Comparison of ENCODE assay signal across 29 cellular contexts in the genomic region with DNA sequence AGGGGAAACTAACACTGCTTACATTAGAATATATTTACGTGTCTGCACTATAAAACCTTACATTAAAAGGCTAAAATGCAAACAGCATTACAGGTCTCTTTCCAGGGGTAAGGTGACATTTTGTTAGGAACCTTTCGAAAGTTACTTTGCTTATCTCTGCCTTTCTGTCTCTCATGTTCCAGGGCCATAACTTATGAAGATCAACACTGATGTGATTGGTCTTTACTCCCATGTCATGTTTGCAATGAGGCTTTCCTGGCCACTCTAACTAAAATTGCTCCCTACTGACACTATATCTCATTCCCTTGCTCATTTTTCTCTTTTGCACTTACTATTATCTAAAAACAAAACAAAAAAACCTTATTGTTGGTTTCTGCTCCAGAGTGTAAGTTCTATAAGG.
"Had no signal": no experiment of that assay in that cellular context is flagged by ENCODE, and none has a peak within 500 bp of the region (broad histone marks: within the 10 kb centered on the region; RNA-seq: fewer than 3 reads in every experiment).

No MANE protein-coding gene starts in this region.

- H3K9me3 ChIP-seq: stomach, suprapubic skin, testis, thoracic aorta, thyroid gland, tibial artery, tibial nerve, transverse colon, upper lobe of left lung, upper lobe of right lung, uterus, vagina had no signal

- ATAC-seq: stimulated activated effector memory CD8-positive, alpha-beta T cell treated with anti-CD3 and anti-CD28 coated beads, Interleukin-12 subunit alpha, Interleukin-12 subunit beta, amount 100 ng/mL, for 72 hours; stimulated activated memory B cell treated with anti-CD40 and anti-IgM and Interleukin-4, amounts not matched to agents 10 μg/mL and 1 μg/mL and 100 μg/mL, for 72 hours; stimulated activated naive B cell treated with anti-CD40 and anti-IgM and Interleukin-4, amounts not matched to agents 10 μg/mL and 1 μg/mL and 100 μg/mL, for 72 hours; stimulated activated naive CD8-positive, alpha-beta T cell treated with anti-CD3 and anti-CD28 coated beads, Interleukin-15, amount 100 ng/mL, for 72 hours; stimulated activated naive CD8-positive, alpha-beta T cell treated with anti-CD3 and anti-CD28 coated beads, Interleukin-15, Interleukin-2, amounts not matched to agents 100 U/mL and 50 U/mL, for 24 hours; upper lobe of right lung had no signal

- DNase-seq: stimulated activated CD4-positive, alpha-beta T cell treated with anti-CD3 and anti-CD28 coated beads, Interleukin-2, amount 100 ng/mL, for 48 hours; stimulated activated CD4-positive, alpha-beta T cell treated with anti-CD3 and anti-CD28 coated beads, Interleukin-4, amount 100 ng/mL, for 1 hour; stimulated activated CD4-positive, alpha-beta T cell treated with anti-CD3 and anti-CD28 coated beads, Interleukin-4, amount 100 ng/mL, for 24 hours; stimulated activated CD4-positive, alpha-beta T cell treated with anti-CD3 and anti-CD28 coated beads, Interleukin-4, amount 100 ng/mL, for 4 hours; stimulated activated CD8-positive, alpha-beta memory T cell treated with anti-CD3 and anti-CD28 coated beads, Interleukin-4, amount 100 ng/mL, for 48 hours; stimulated activated naive B cell treated with anti-CD40 and anti-IgM and Interleukin-4, amounts not matched to agents 10 μg/mL and 1 μg/mL and 100 μg/mL, for 72 hours; stimulated activated naive CD4-positive, alpha-beta T cell; stimulated activated naive CD4-positive, alpha-beta T cell treated with Interleukin-2 at 50 U/mL for 16 hours; stimulated activated naive CD8-positive, alpha-beta T cell treated with anti-CD3 and anti-CD28 coated beads, Interleukin-15, amount 100 ng/mL, for 72 hours; stimulated activated naive CD8-positive, alpha-beta T cell treated with anti-CD3 and anti-CD28 coated beads, Interleukin-15, Interleukin-2, amounts not matched to agents 100 U/mL and 50 U/mL, for 24 hours; stomach; substantia nigra; testis; thyroid gland; tibial artery; transverse colon; trophoblast cell; upper lobe of left lung; upper lobe of right lung; uterus had no signal

- H3K36me3 Mint-ChIP-seq: stimulated activated effector memory CD8-positive, alpha-beta T cell treated with anti-CD3 and anti-CD28 coated beads, Interleukin-12 subunit alpha, Interleukin-12 subunit beta, amount 100 ng/mL, for 72 hours; stimulated activated memory B cell treated with anti-CD40 and anti-IgM and Interleukin-4, amounts not matched to agents 10 μg/mL and 1 μg/mL and 100 μg/mL, for 72 hours; stimulated activated naive B cell treated with anti-CD40 and anti-IgM and Interleukin-4, amounts not matched to agents 10 μg/mL and 1 μg/mL and 100 μg/mL, for 72 hours; type B pancreatic cell had no signal

- H3K27ac Mint-ChIP-seq: stimulated activated effector memory CD8-positive, alpha-beta T cell treated with anti-CD3 and anti-CD28 coated beads, Interleukin-12 subunit alpha, Interleukin-12 subunit beta, amount 100 ng/mL, for 72 hours; stimulated activated memory B cell treated with anti-CD40 and anti-IgM and Interleukin-4, amounts not matched to agents 10 μg/mL and 1 μg/mL and 100 μg/mL, for 72 hours; stimulated activated naive B cell treated with anti-CD40 and anti-IgM and Interleukin-4, amounts not matched to agents 10 μg/mL and 1 μg/mL and 100 μg/mL, for 72 hours; stimulated activated naive CD8-positive, alpha-beta T cell treated with anti-CD3 and anti-CD28 coated beads, Interleukin-15, amount 100 ng/mL, for 72 hours; stimulated activated naive CD8-positive, alpha-beta T cell treated with anti-CD3 and anti-CD28 coated beads, Interleukin-15, Interleukin-2, amounts not matched to agents 100 ng/mL and 50 ng/mL, for 24 hours; type B pancreatic cell had no signal

- H3K4me1 Mint-ChIP-seq: stimulated activated effector memory CD8-positive, alpha-beta T cell treated with anti-CD3 and anti-CD28 coated beads, Interleukin-12 subunit alpha, Interleukin-12 subunit beta, amount 100 ng/mL, for 72 hours; stimulated activated memory B cell treated with anti-CD40 and anti-IgM and Interleukin-4, amounts not matched to agents 10 μg/mL and 1 μg/mL and 100 μg/mL, for 72 hours; stimulated activated naive B cell treated with anti-CD40 and anti-IgM and Interleukin-4, amounts not matched to agents 10 μg/mL and 1 μg/mL and 100 μg/mL, for 72 hours; stimulated activated naive CD8-positive, alpha-beta T cell treated with anti-CD3 and anti-CD28 coated beads, Interleukin-15, amount 100 ng/mL, for 72 hours had no signal

- H3K27me3 Mint-ChIP-seq: stimulated activated memory B cell treated with anti-CD40 and anti-IgM and Interleukin-4, amounts not matched to agents 10 μg/mL and 1 μg/mL and 100 μg/mL, for 72 hours; stimulated activated naive B cell treated with anti-CD40 and anti-IgM and Interleukin-4, amounts not matched to agents 10 μg/mL and 1 μg/mL and 100 μg/mL, for 72 hours; stimulated activated naive CD8-positive, alpha-beta T cell treated with anti-CD3 and anti-CD28 coated beads, Interleukin-15, amount 100 ng/mL, for 72 hours; stimulated activated naive CD8-positive, alpha-beta T cell treated with anti-CD3 and anti-CD28 coated beads, Interleukin-15, Interleukin-2, amounts not matched to agents 100 ng/mL and 50 ng/mL, for 24 hours; type B pancreatic cell had no signal

- H3K9me3 Mint-ChIP-seq: stimulated activated effector memory CD8-positive, alpha-beta T cell treated with anti-CD3 and anti-CD28 coated beads, Interleukin-12 subunit alpha, Interleukin-12 subunit beta, amount 100 ng/mL, for 72 hours; stimulated activated memory B cell treated with anti-CD40 and anti-IgM and Interleukin-4, amounts not matched to agents 10 μg/mL and 1 μg/mL and 100 μg/mL, for 72 hours; stimulated activated naive B cell treated with anti-CD40 and anti-IgM and Interleukin-4, amounts not matched to agents 10 μg/mL and 1 μg/mL and 100 μg/mL, for 72 hours; stimulated activated naive CD8-positive, alpha-beta T cell treated with anti-CD3 and anti-CD28 coated beads, Interleukin-15, amount 100 ng/mL, for 72 hours; stimulated activated naive CD8-positive, alpha-beta T cell treated with anti-CD3 and anti-CD28 coated beads, Interleukin-15, Interleukin-2, amounts not matched to agents 100 ng/mL and 50 ng/mL, for 24 hours; type B pancreatic cell had no signal

- H3K36me3 ChIP-seq: stomach, suprapubic skin, thoracic aorta, thyroid gland, tibial artery, tibial nerve, transverse colon, upper lobe of left lung, upper lobe of right lung, uterus, vagina had no signal

- H3K4me1 ChIP-seq: stomach, suprapubic skin, thyroid gland, tibial artery, tibial nerve, transverse colon, upper lobe of left lung, upper lobe of right lung, uterus, vagina had no signal

- H3K27me3 ChIP-seq: stomach, suprapubic skin, testis, thyroid gland, tibial nerve, transverse colon, upper lobe of left lung, upper lobe of right lung, uterus, vagina had no signal

- H3K27ac ChIP-seq: stomach, suprapubic skin, testis, thoracic aorta, thyroid gland, tibial artery, tibial nerve, transverse colon, upper lobe of left lung, upper lobe of right lung, uterus, vagina had no signal

- H3K4me3 Mint-ChIP-seq: stimulated activated effector memory CD8-positive, alpha-beta T cell treated with anti-CD3 and anti-CD28 coated beads, Interleukin-12 subunit alpha, Interleukin-12 subunit beta, amount 100 ng/mL, for 72 hours; stimulated activated memory B cell treated with anti-CD40 and anti-IgM and Interleukin-4, amounts not matched to agents 10 μg/mL and 1 μg/mL and 100 μg/mL, for 72 hours; stimulated activated naive B cell treated with anti-CD40 and anti-IgM and Interleukin-4, amounts not matched to agents 10 μg/mL and 1 μg/mL and 100 μg/mL, for 72 hours; stimulated activated naive CD8-positive, alpha-beta T cell treated with anti-CD3 and anti-CD28 coated beads, Interleukin-15, amount 100 ng/mL, for 72 hours; stimulated activated naive CD8-positive, alpha-beta T cell treated with anti-CD3 and anti-CD28 coated beads, Interleukin-15, Interleukin-2, amounts not matched to agents 100 ng/mL and 50 ng/mL, for 24 hours; type B pancreatic cell had no signal

- H3K4me3 ChIP-seq: stomach, suprapubic skin, testis, thoracic aorta, thyroid gland, tibial artery, tibial nerve, transverse colon, upper lobe of left lung, upper lobe of right lung, uterus, vagina had no signal

- FAIRE-seq: urothelium cell line had no signal
